In genomic region chr16:89899879-89900481, GRCh38 we compare ENCODE assay signal across 1 cellular context.
TF ChIP-seq lines count a peak whose summit lies in the region.

No MANE protein-coding gene starts in this region.

TF ChIP-seq in HCT116, 20 proteins besides CTCF, POLR2A, EP300 and RAD21:
- TF ChIP-seq MAX (IDR thresholded peaks at IDR 0.05) (no peak), CEBPB (IDR thresholded peaks at IDR 0.05; ENCODE audit: low read depth) (no peak), YY1 (IDR thresholded peaks at IDR 0.05; ENCODE audit: extremely low read depth, insufficient replicate concordance, low read depth, low read length) (no peak), EZH2 (IDR thresholded peaks at IDR 0.05) (no peak), EZH2phosphoT487 (IDR thresholded peaks at IDR 0.05; ENCODE audit: borderline replicate concordance) (no peak), EGR1 (IDR thresholded peaks at IDR 0.05; ENCODE audit: low read depth) (no peak), ZFX (IDR thresholded peaks at IDR 0.05) (0 out of 2 replicates have a peak, but pooled peaks have one; percentile 3)
- TF ChIP-seq, protein P1, sequence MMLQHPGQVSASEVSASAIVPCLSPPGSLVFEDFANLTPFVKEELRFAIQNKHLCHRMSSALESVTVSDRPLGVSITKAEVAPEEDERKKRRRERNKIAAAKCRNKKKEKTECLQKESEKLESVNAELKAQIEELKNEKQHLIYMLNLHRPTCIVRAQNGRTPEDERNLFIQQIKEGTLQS (IDR thresholded peaks at IDR 0.05): no peak
